ENCODE assay signal across 10 cellular contexts in genomic region chr9:19232830-19233194, GRCh38.
A peak's percentile ranks its signal among the peaks of the same experiment; 100 is the strongest.
DNase-seq lines count a peak whose midpoint lies in the region; ATAC-seq, FAIRE-seq and TF ChIP-seq lines count a peak whose summit lies in the region.
"Had no signal": no experiment of that assay in that cellular context is flagged by ENCODE, and none has a peak within 500 bp of the region (broad histone marks: within the 10 kb centered on the region; RNA-seq: fewer than 3 reads in every experiment).

No MANE protein-coding gene starts in this region.

- H3K9ac ChIP-seq in mucosa of stomach (ENCODE audit: low read length), result peak overlapping the region; percentile 94

- peak; percentile 34 for ATAC-seq in HG03064 (IDR thresholded peaks at IDR 0.05; ENCODE audit: low read depth, unreplicated experiment)
- ATAC-seq: naive thymus-derived CD8-positive, alpha-beta T cell; Panc1 had no signal

- TF ChIP-seq CTCF in astrocyte of the spinal cord (IDR thresholded peaks at IDR 0.05; ENCODE audit: low read depth, low read length) (no peak), D721Med (IDR thresholded peaks at IDR 0.05; ENCODE audit: insufficient read depth, missing control alignments) (no peak)

- DNase-seq in ELR (ENCODE audit: low read depth), result peak; percentile 25
- DNase-seq in astrocyte of the spinal cord (ENCODE audit: low read depth, low spot score), result peak; percentile 63
- no peak for DNase-seq in D721Med (ENCODE audit: insufficient read length, low spot score)
- no peak for DNase-seq in epidermal melanocyte (ENCODE audit: insufficient read length, low spot score)
- DNase-seq in cortex of kidney (lab: John Stamatoyannopoulos, UW), result no peak
- no peak for DNase-seq in NK-92 treated with Interleukin-12 subunit alpha and Interleukin-12 subunit beta, amount 100 ng/mL, for 24 hours (lab: John Stamatoyannopoulos, UW)

- no peaks in the 10 kb centered on the region for H3K36me3 ChIP-seq in mucosa of stomach (ENCODE audit: control insufficient read depth, insufficient read depth, low read length)

- H3K27me3 ChIP-seq in mucosa of stomach (ENCODE audit: control insufficient read depth, insufficient read depth, low read length), result no peaks in the 10 kb centered on the region

- no peaks in the 10 kb centered on the region for H3K9me3 ChIP-seq in mucosa of stomach (ENCODE audit: control insufficient read depth, low read length)

- no peaks in the 10 kb centered on the region for H3K4me1 ChIP-seq in mucosa of stomach (ENCODE audit: control insufficient read depth, insufficient read depth, low read length)

- no peak for FAIRE-seq in D721Med (lab: Jason Lieb, UNC)

- H3K4me3 ChIP-seq in astrocyte of the spinal cord (ENCODE audit: low read depth, low read length) (no peak overlapping the region), mucosa of stomach (ENCODE audit: low read length) (no peak overlapping the region)

- in situ Hi-C loops in astrocyte of the spinal cord (cut with HindIII; ENCODE audit: low sequenced_read_pairs), result no loop called here

Comparison
In these comparisons a context has a peak if more than half of its experiments do, and no peak if none do; other contexts are left out.
1. DNase-seq: peak in ELR (single experiment) and astrocyte of the spinal cord (single experiment); none in D721Med (single experiment), epidermal melanocyte (single experiment), cortex of kidney (single experiment) and NK-92 treated with Interleukin-12 subunit alpha and Interleukin-12 subunit beta, amount 100 ng/mL, for 24 hours (single experiment).